In the genomic region with DNA sequence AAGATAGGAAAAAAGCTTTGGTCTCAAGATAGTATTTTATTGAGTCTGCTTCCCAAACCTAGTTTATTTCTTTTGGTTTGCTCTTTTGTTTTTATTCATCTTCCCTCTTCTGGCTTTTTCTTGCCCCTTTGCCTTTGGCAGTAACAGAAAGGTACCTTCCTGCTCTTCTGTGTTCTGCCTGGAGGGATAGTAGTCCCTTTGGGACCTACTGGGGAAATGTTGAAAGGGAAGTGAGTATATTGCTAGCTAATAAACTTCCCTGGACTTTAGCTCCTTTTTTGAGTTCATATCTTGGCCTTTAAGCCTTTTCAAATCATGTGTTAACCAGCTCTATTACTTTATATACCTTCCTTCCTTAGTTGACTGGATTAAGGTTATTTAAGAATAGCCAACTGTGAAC, we compare ENCODE assay signal across 17 cellular contexts. TPM values are rescaled to one million over a fixed set of nuclear protein-coding genes. Genes with fewer than 3 reads are reported as not detected.
A peak's percentile ranks its signal among the peaks of the same experiment; 100 is the strongest.
DNase-seq lines count a peak whose midpoint lies in the region; ATAC-seq, FAIRE-seq and TF ChIP-seq lines count a peak whose summit lies in the region.
"Had no signal": no experiment of that assay in that cellular context is flagged by ENCODE, and none has a peak within 500 bp of the region (broad histone marks: within the 10 kb centered on the region; RNA-seq: fewer than 3 reads in every experiment).

No MANE protein-coding gene starts in this region.

- no peak overlapping the region for H3K9ac ChIP-seq in keratinocyte (ENCODE audit: control insufficient read depth, extremely low read depth, insufficient read depth, low read length)

- no peaks in the 10 kb centered on the region for H3K9me3 Mint-ChIP-seq in MCF 10A (ENCODE audit: unreplicated experiment)
- H3K9me3 Mint-ChIP-seq: activated CD4-positive, alpha-beta memory T cell treated with anti-CD3 and anti-CD28 coated beads, Interleukin-2, amount 10 ng/mL, durations not matched to agents 7 days and 5 days; CD8-positive, alpha-beta memory T cell had no signal

- H3K9me1 ChIP-seq in keratinocyte (ENCODE audit: control insufficient read depth, extremely low read depth, insufficient read depth, low read length), result no peaks in the 10 kb centered on the region

- in situ Hi-C loops in SK-MEL-5 (cut with HindIII; ENCODE audit: low pct_unique_long_range_greater_than_20kb, low sequenced_read_pairs), result no loop called here

- no TSS peak for BruUV-seq in MCF 10A (replicated peaks; lab: Mats Ljungman, UMichigan)

- peak; percentile 73 for FAIRE-seq in keratinocyte (lab: Jason Lieb, UNC)
- FAIRE-seq: A204.1 had no signal

- no peak for TF ChIP-seq POLR2A in breast epithelium (IDR thresholded peaks at IDR 0.05)

- dilution Hi-C loops in keratinocyte (cut with MboI; ENCODE audit: extremely low pct_ligation_motif_present, low sequenced_read_pairs), result no loop called here

- H3K27ac Mint-ChIP-seq in MCF 10A (ENCODE audit: low read depth, unreplicated experiment), result peak overlapping the region; percentile 74
- H3K27ac Mint-ChIP-seq: activated CD4-positive, alpha-beta memory T cell treated with anti-CD3 and anti-CD28 coated beads, Interleukin-2, amount 10 ng/mL, durations not matched to agents 7 days and 5 days had no signal

- no peaks in the 10 kb centered on the region for H3K27me3 Mint-ChIP-seq in MCF 10A (ENCODE audit: insufficient read depth, unreplicated experiment)
- H3K27me3 Mint-ChIP-seq: activated CD4-positive, alpha-beta memory T cell treated with anti-CD3 and anti-CD28 coated beads, Interleukin-2, amount 10 ng/mL, durations not matched to agents 7 days and 5 days; CD8-positive, alpha-beta memory T cell had no signal

- H3K36me3 ChIP-seq in breast epithelium (peaks cover 4% of the 10 kb centered on the region), keratinocyte (ENCODE audit: control insufficient read depth in 2 of 2, extremely low read depth in 1 of 2, insufficient read depth in 2 of 2, low read length in 2 of 2) (peaks cover 2 to 4% of the 10 kb centered on the region in 2 experiments), thoracic aorta (no peaks in the 10 kb centered on the region), aorta (ENCODE audit: control insufficient read depth in 1 of 2, insufficient read depth in 2 of 2, low read length in 1 of 2) (no peaks in the 10 kb centered on the region)
- H3K36me3 ChIP-seq: adrenal gland, ovary had no signal

- TF ChIP-seq CTCF in MCF 10A (IDR thresholded peaks at IDR 0.05; ENCODE audit: unreplicated experiment) (no peak), breast epithelium (IDR thresholded peaks at IDR 0.05) (no peak), keratinocyte (optimal IDR thresholded peaks at IDR 0.05 in 1 of 3, IDR thresholded peaks at IDR 0.05 in 1 of 3, conservative IDR thresholded peaks at IDR 0.05 in 1 of 3; ENCODE audit: extremely low read depth in 1 of 3, insufficient read depth in 2 of 3, low read length in 3 of 3) (no peak), thoracic aorta (IDR thresholded peaks at IDR 0.05) (no peak)

- ATAC-seq in thoracic aorta (ENCODE audit: insufficient number of reproducible peaks, low FRiP score, low read depth) (no peak), aorta (ENCODE audit: low FRiP score) (no peak)

- no peaks in the 10 kb centered on the region for H3K79me2 ChIP-seq in keratinocyte (ENCODE audit: control insufficient read depth, insufficient read depth, low read length)

- H3K9me3 ChIP-seq in breast epithelium, result no peaks in the 10 kb centered on the region
- H3K9me3 ChIP-seq in keratinocyte (ENCODE audit: control insufficient read depth, low read depth, low read length), result no peaks in the 10 kb centered on the region
- H3K9me3 ChIP-seq in thoracic aorta, result no peaks in the 10 kb centered on the region
- no peaks in the 10 kb centered on the region for H3K9me3 ChIP-seq in aorta (ENCODE audit: control insufficient read depth, low read length)
- H3K9me3 ChIP-seq: adrenal gland, ovary had no signal

- peaks cover 27% of the 10 kb centered on the region for H3K36me3 Mint-ChIP-seq in MCF 10A (ENCODE audit: insufficient read depth, unreplicated experiment)

- CTCF ChIA-PET in MCF 10A (lab: Yijun Ruan, JAX), result interaction anchor here (0.5 to 0.7 kb wide), 3 partner anchors 101 to 157 kb away, joined by 3 to 5 read pairs (median 3); no protein-coding TSS in a partner anchor

- intact Hi-C loops in MCF 10A (cut with micrococcal nuclease), result no loop called here
- intact Hi-C loops in breast epithelium (cut with DNase I; ENCODE audit: low total_unique reads), result no loop called here
- intact Hi-C loops in aorta (cut with DNase I), result no loop called here

- no peak overlapping the region for H3K4me3 Mint-ChIP-seq in MCF 10A (ENCODE audit: unreplicated experiment)
- H3K4me3 Mint-ChIP-seq: activated CD4-positive, alpha-beta memory T cell treated with anti-CD3 and anti-CD28 coated beads, Interleukin-2, amount 10 ng/mL, durations not matched to agents 7 days and 5 days; CD8-positive, alpha-beta memory T cell had no signal

- no peaks in the 10 kb centered on the region for H3K4me1 ChIP-seq in breast epithelium
- H3K4me1 ChIP-seq in keratinocyte (ENCODE audit: control insufficient read depth, extremely low read depth, insufficient read depth, low read length), result peaks cover 45% of the 10 kb centered on the region
- peaks cover 12 to 16% of the 10 kb centered on the region in 2 donors for H3K4me1 ChIP-seq in thoracic aorta (ENCODE audit: control insufficient read depth in 1 of 2, low read depth in 2 of 2)
- no peaks in the 10 kb centered on the region for H3K4me1 ChIP-seq in aorta (ENCODE audit: control insufficient read depth in 1 of 2, insufficient read depth in 2 of 2, low read length in 2 of 2)

- H4K20me1 ChIP-seq in keratinocyte (ENCODE audit: control insufficient read depth, extremely low read depth, insufficient read depth, low read length), result no peaks in the 10 kb centered on the region

- peak; percentile 1 for DNase-seq in MCF 10A (ENCODE audit: unreplicated experiment)
- DNase-seq in breast epithelium (ENCODE audit: low spot score in 2 of 2), result no peak
- DNase-seq in SK-MEL-5 (ENCODE audit: low read depth, low spot score), result peak; percentile 31
- DNase-seq in keratinocyte (ENCODE audit: low read depth, low spot score), result no peak
- no peak for DNase-seq in thoracic aorta (ENCODE audit: low spot score)
- no peak for DNase-seq in aorta
- DNase-seq in stimulated activated CD4-positive, alpha-beta T cell treated with anti-CD3 and anti-CD28 coated beads, Interleukin-12 subunit alpha, Interleukin-12 subunit beta, amount 100 ng/mL, for 4 hours, result no peak
- no peak for DNase-seq in DMS 273 (lab: John Stamatoyannopoulos, UW; ENCODE audit: unreplicated experiment)
- DNase-seq: activated CD4-positive, alpha-beta memory T cell treated with anti-CD3 and anti-CD28 coated beads, Interleukin-2, amount 10 ng/mL, durations not matched to agents 7 days and 5 days; adrenal gland; CD8-positive, alpha-beta memory T cell; GF-D8; NCI-H2171 treated with DMSO at 0.1 percent for 48 hours; ovary; SHP77 had no signal

- H3K4me1 Mint-ChIP-seq in MCF 10A (ENCODE audit: insufficient read depth, unreplicated experiment), result peaks cover 24% of the 10 kb centered on the region

- H3K4me3 ChIP-seq in breast epithelium (no peak overlapping the region), keratinocyte (ENCODE audit: control insufficient read depth in 2 of 3, extremely low read depth in 1 of 3, insufficient read depth in 2 of 3, low read depth in 1 of 3, low read length in 3 of 3) (no peak overlapping the region), thoracic aorta (no peak overlapping the region), aorta (ENCODE audit: low read length in 2 of 2) (no peak overlapping the region)
- H3K4me3 ChIP-seq: adrenal gland, ovary had no signal

- H2AFZ ChIP-seq in keratinocyte (ENCODE audit: control insufficient read depth, low read length), result no peak overlapping the region

- H3K27me3 ChIP-seq in breast epithelium (no peaks in the 10 kb centered on the region), keratinocyte (ENCODE audit: control insufficient read depth, extremely low read depth, insufficient read depth, low read length) (no peaks in the 10 kb centered on the region), thoracic aorta (replicated peaks; ENCODE audit: insufficient read depth) (no peaks in the 10 kb centered on the region), aorta (ENCODE audit: control insufficient read depth in 1 of 2, insufficient read depth in 2 of 2, low read length in 1 of 2) (no peaks in the 10 kb centered on the region)
- H3K27me3 ChIP-seq: adrenal gland, ovary had no signal

- H3K27ac ChIP-seq in breast epithelium, result no peak overlapping the region
- no peak overlapping the region for H3K27ac ChIP-seq in keratinocyte (ENCODE audit: control insufficient read depth, insufficient read depth, low read length)
- peak overlapping the region; percentile 5 to 39 for H3K27ac ChIP-seq in thoracic aorta
- H3K27ac ChIP-seq in aorta (ENCODE audit: low read depth in 1 of 2, low read length in 2 of 2), result no peak overlapping the region
- H3K27ac ChIP-seq: adrenal gland, ovary had no signal

- H3K4me2 ChIP-seq in keratinocyte (ENCODE audit: control insufficient read depth, extremely low read depth, insufficient read depth, low read depth, low read length), result peak overlapping the region; percentile 8

- POLR2A ChIA-PET in MCF 10A (lab: Yijun Ruan, JAX), result interaction anchor here (0.9 to 3.4 kb wide), 4 partner anchors 10 to 89 kb away, joined by 3 to 7 read pairs (median 4); no protein-coding TSS in a partner anchor

RNA-seq across cellular contexts. Expression of a gene that starts 46.0 kb away (rescaled TPM):
- total RNA-seq in MCF 10A (2022) (0.16 TPM in 1 of 2 replicates, not detected in the other), breast epithelium (under 1 TPM in 1 of 3 donors, not detected in 2; 0.96 TPM), thoracic aorta (not detected), aorta (under 1 TPM in 1 of 2 donors, not detected in 1; 0.65 TPM)
- total RNA-seq in SK-MEL-5 (2014; rRNA removed; shearing (Covaris generic)), result 0.50 and 0.61 TPM in 2 replicates
- polyA plus RNA-seq in SK-MEL-5 (2015; cell fraction: cytosol; rRNA removed), result 0.11 TPM in 1 of 2 replicates, not detected in the other
- 0.30 TPM in 1 of 2 replicates, not detected in the other for polyA plus RNA-seq in SK-MEL-5 (2015; cell fraction: nucleus; rRNA removed)
- polyA plus RNA-seq in keratinocyte (not detected in 3 replicates), aorta (not detected)
- polyA plus RNA-seq in keratinocyte (2011; ENCODE audit: low read depth), result not detected
- not detected in 2 replicates for polyA plus RNA-seq in keratinocyte (2011; cell fraction: cytosol; rRNA removed)
- not detected in 2 replicates for polyA plus RNA-seq in keratinocyte (2011; cell fraction: nucleus; rRNA removed)
- 1.0 TPM in 1 of 2 replicates, not detected in the other for polyA plus RNA-seq in keratinocyte (2012; ENCODE audit: low replicate concordance)
- polyA minus RNA-seq in keratinocyte, result not detected in 3 replicates
- polyA minus RNA-seq in keratinocyte (2011; cell fraction: cytosol; rRNA and poly(A)+ RNA removed), result not detected
- not detected in 2 replicates for polyA minus RNA-seq in keratinocyte (2011; cell fraction: nucleus; rRNA and poly(A)+ RNA removed)
- total RNA-seq: HT-29 had no signal
- polyA plus RNA-seq: CD8-positive, alpha-beta memory T cell had no signal

Comparison
In these comparisons a context has a peak if more than half of its experiments do, and no peak if none do; other contexts are left out.
1. DNase-seq: peak in MCF 10A (single experiment) and SK-MEL-5 (single experiment); none in breast epithelium (0 of 2), keratinocyte (single experiment), thoracic aorta (single experiment), aorta (0 of 2), stimulated activated CD4-positive, alpha-beta T cell treated with anti-CD3 and anti-CD28 coated beads, Interleukin-12 subunit alpha, Interleukin-12 subunit beta, amount 100 ng/mL, for 4 hours (single experiment) and DMS 273 (single experiment).
2. H3K27ac ChIP-seq: peak in thoracic aorta (2 of 2); none in breast epithelium (0 of 2), keratinocyte (single experiment) and aorta (0 of 2).